ENCODE assay signal across 1 cellular context in the genomic region with DNA sequence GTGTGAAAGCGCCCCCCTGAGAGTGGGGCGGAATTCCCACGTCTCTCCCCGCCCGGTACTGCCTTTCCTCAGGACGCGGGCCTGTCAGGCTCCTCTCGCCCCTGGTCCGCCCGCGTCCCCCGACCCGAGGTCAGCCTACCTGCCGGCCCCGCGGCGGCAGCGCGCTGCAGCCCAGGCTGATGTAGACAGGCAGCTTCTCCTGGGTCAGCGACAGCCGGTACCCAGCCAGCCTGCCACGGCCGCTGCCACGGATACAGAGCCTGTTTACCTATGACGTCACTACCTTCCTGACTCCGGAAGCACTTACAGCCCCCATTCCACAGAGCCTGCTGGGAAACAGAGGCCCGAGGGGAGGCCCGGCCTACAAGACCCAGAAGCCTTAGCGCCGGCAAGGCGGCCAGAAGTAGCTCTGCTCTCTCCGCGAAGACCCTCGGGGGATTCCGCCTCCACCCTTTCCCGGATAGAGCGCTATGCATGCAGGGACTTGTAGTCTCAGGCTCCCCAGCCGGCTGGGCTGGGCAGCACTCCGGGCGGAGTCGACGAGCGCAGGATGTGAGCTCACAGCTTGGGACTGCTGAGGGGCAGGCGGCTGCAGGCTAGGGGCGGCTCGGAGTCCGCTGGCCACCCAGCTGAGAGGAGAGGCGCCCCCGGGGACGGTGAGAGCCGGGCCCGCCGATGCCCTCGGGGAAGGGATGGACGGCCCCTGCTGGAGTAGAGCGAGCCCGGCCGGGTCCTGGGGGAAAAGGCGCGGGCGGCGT.
TF ChIP-seq lines count a peak whose summit lies in the region.

A gene with protein sequence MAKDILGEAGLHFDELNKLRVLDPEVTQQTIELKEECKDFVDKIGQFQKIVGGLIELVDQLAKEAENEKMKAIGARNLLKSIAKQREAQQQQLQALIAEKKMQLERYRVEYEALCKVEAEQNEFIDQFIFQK (minus strand): TSS at position 272 of the 758 bp plus-strand sequence. CDS start 3,487 bp downstream, outside the sequence.
Gene TNFAIP1, plus strand, starts transcription at position 561 of the 758 bp plus-strand sequence. CDS start 3,761 bp downstream, outside the sequence.

TF ChIP-seq in K562, 482 proteins besides CTCF, POLR2A, EP300 and RAD21 (continued from another document and continues in another):
- TF ChIP-seq TCF7 (IDR thresholded peaks at IDR 0.05; ENCODE audit: borderline replicate concordance) (no peak), HMG20A (CRISPR knock-in tag; conservative IDR thresholded peaks at IDR 0.05) (no peak), SUPT5H (IDR thresholded peaks at IDR 0.05) (peak; percentile 78), TBP (optimal IDR thresholded peaks at IDR 0.05; ENCODE audit: low read depth, low read length) (peak; percentile 65), PCBP1 (IDR thresholded peaks at IDR 0.05; ENCODE audit: low read depth, low read length, poor library complexity, severe bottlenecking) (peak; percentile 68), MCM5 (IDR thresholded peaks at IDR 0.05; ENCODE audit: low read depth) (no peak), PRPF4 (IDR thresholded peaks at IDR 0.05; ENCODE audit: insufficient read depth, low read depth, low read length, poor library complexity, severe bottlenecking) (no peak), ETV1 (tag; conservative IDR thresholded peaks at IDR 0.05; ENCODE audit: low read depth) (peak; percentile 81), GABPB2 (CRISPR knock-in tag; conservative IDR thresholded peaks at IDR 0.05) (no peak), ZBTB5 (IDR thresholded peaks at IDR 0.05) (no peak), GTF2A2 (tag; IDR thresholded peaks at IDR 0.05) (no peak), NFXL1 (CRISPR knock-in tag; IDR thresholded peaks at IDR 0.05) (no peak), ARID3A (IDR thresholded peaks at IDR 0.05; ENCODE audit: borderline replicate concordance, low read depth, low read length) (no peak), MED1 (CRISPR knock-in tag; IDR thresholded peaks at IDR 0.05; ENCODE audit: borderline replicate concordance) (no peak), GABPA (tag; conservative IDR thresholded peaks at IDR 0.05; ENCODE audit: low read depth) (peak; percentile 99), TAL1 (IDR thresholded peaks at IDR 0.05) (no peak), XRCC5 (IDR thresholded peaks at IDR 0.05; ENCODE audit: low read depth, low read length) (0 out of 2 replicates have a peak, but pooled peaks have one; percentile 51), SMAD3 (CRISPR knock-in tag; conservative IDR thresholded peaks at IDR 0.05) (peak; percentile 84), MXI1 (IDR thresholded peaks at IDR 0.05; ENCODE audit: low read depth, low read length) (peak; percentile 51; the same call in 1 of the 2 replicates), SAP30 (IDR thresholded peaks at IDR 0.05; ENCODE audit: borderline replicate concordance, insufficient read depth, low read depth, low read length, poor library complexity, severe bottlenecking) (no peak), ZNF668 (CRISPR knock-in tag; IDR thresholded peaks at IDR 0.05) (no peak), CEBPG (CRISPR knock-in tag; IDR thresholded peaks at IDR 0.05) (no peak), CEBPG (tag; conservative IDR thresholded peaks at IDR 0.05 in 1 of 2, IDR thresholded peaks at IDR 0.05 in 1 of 2) (no peak), MBD2 (IDR thresholded peaks at IDR 0.05; ENCODE audit: borderline replicate concordance, low read depth) (peak; percentile 91), NEUROD1 (IDR thresholded peaks at IDR 0.05; ENCODE audit: borderline replicate concordance, low read depth, low read length, partially characterized antibody) (peak; percentile 75), FOXP1 (CRISPR knock-in tag; IDR thresholded peaks at IDR 0.05) (peak; percentile 74), SP1 (CRISPR knock-in tag; IDR thresholded peaks at IDR 0.05) (peak; percentile 64), SNAPC5 (CRISPR knock-in tag; IDR thresholded peaks at IDR 0.05) (no peak), CHD2 (IDR thresholded peaks at IDR 0.05; ENCODE audit: low read depth, low read length) (peak; percentile 63; the same call in 1 of the 2 replicates), NONO (IDR thresholded peaks at IDR 0.05; ENCODE audit: low read depth in 2 of 2, low read length in 1 of 2) (no peak), ZNF146 (CRISPR knock-in tag; IDR thresholded peaks at IDR 0.05; ENCODE audit: unreplicated experiment) (no peak), ZBTB11 (CRISPR knock-in tag; IDR thresholded peaks at IDR 0.05) (peak in 2 of 3 experiments; percentile 41 to 92; a peak in 3 of 6 replicates), MAZ (CRISPR knock-in tag; conservative IDR thresholded peaks at IDR 0.05 in 1 of 2, IDR thresholded peaks at IDR 0.05 in 1 of 2) (peak; percentile 82 to 88), NCOA2 (IDR thresholded peaks at IDR 0.05; ENCODE audit: partially characterized antibody in 2 of 2) (no peak)
- TF ChIP-seq, protein P1, sequence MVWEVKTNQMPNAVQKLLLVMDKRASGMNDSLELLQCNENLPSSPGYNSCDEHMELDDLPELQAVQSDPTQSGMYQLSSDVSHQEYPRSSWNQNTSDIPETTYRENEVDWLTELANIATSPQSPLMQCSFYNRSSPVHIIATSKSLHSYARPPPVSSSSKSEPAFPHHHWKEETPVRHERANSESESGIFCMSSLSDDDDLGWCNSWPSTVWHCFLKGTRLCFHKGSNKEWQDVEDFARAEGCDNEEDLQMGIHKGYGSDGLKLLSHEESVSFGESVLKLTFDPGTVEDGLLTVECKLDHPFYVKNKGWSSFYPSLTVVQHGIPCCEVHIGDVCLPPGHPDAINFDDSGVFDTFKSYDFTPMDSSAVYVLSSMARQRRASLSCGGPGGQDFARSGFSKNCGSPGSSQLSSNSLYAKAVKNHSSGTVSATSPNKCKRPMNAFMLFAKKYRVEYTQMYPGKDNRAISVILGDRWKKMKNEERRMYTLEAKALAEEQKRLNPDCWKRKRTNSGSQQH (CRISPR knock-in tag; IDR thresholded peaks at IDR 0.05) = no peak
- TF ChIP-seq, protein P2, sequence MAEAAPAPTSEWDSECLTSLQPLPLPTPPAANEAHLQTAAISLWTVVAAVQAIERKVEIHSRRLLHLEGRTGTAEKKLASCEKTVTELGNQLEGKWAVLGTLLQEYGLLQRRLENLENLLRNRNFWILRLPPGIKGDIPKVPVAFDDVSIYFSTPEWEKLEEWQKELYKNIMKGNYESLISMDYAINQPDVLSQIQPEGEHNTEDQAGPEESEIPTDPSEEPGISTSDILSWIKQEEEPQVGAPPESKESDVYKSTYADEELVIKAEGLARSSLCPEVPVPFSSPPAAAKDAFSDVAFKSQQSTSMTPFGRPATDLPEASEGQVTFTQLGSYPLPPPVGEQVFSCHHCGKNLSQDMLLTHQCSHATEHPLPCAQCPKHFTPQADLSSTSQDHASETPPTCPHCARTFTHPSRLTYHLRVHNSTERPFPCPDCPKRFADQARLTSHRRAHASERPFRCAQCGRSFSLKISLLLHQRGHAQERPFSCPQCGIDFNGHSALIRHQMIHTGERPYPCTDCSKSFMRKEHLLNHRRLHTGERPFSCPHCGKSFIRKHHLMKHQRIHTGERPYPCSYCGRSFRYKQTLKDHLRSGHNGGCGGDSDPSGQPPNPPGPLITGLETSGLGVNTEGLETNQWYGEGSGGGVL (CRISPR knock-in tag; IDR thresholded peaks at IDR 0.05) = no peak
- TF ChIP-seq, protein P3, sequence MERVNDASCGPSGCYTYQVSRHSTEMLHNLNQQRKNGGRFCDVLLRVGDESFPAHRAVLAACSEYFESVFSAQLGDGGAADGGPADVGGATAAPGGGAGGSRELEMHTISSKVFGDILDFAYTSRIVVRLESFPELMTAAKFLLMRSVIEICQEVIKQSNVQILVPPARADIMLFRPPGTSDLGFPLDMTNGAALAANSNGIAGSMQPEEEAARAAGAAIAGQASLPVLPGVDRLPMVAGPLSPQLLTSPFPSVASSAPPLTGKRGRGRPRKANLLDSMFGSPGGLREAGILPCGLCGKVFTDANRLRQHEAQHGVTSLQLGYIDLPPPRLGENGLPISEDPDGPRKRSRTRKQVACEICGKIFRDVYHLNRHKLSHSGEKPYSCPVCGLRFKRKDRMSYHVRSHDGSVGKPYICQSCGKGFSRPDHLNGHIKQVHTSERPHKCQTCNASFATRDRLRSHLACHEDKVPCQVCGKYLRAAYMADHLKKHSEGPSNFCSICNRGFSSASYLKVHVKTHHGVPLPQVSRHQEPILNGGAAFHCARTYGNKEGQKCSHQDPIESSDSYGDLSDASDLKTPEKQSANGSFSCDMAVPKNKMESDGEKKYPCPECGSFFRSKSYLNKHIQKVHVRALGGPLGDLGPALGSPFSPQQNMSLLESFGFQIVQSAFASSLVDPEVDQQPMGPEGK (CRISPR knock-in tag; IDR thresholded peaks at IDR 0.05; ENCODE audit: borderline replicate concordance) = no peak
- TF ChIP-seq, protein P4, sequence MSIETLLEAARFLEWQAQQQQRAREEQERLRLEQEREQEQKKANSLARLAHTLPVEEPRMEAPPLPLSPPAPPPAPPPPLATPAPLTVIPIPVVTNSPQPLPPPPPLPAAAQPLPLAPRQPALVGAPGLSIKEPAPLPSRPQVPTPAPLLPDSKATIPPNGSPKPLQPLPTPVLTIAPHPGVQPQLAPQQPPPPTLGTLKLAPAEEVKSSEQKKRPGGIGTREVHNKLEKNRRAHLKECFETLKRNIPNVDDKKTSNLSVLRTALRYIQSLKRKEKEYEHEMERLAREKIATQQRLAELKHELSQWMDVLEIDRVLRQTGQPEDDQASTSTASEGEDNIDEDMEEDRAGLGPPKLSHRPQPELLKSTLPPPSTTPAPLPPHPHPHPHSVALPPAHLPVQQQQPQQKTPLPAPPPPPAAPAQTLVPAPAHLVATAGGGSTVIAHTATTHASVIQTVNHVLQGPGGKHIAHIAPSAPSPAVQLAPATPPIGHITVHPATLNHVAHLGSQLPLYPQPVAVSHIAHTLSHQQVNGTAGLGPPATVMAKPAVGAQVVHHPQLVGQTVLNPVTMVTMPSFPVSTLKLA (conservative IDR thresholded peaks at IDR 0.05) = peak; percentile 84 to 95
- TF ChIP-seq, protein P5, sequence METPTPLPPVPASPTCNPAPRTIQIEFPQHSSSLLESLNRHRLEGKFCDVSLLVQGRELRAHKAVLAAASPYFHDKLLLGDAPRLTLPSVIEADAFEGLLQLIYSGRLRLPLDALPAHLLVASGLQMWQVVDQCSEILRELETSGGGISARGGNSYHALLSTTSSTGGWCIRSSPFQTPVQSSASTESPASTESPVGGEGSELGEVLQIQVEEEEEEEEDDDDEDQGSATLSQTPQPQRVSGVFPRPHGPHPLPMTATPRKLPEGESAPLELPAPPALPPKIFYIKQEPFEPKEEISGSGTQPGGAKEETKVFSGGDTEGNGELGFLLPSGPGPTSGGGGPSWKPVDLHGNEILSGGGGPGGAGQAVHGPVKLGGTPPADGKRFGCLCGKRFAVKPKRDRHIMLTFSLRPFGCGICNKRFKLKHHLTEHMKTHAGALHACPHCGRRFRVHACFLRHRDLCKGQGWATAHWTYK (CRISPR knock-in tag; IDR thresholded peaks at IDR 0.05) = peak; percentile 99
